ENCODE assay signal across 8 cellular contexts in genomic region chr15:94234300-94234699, GRCh38. TPM values are rescaled to one million over a fixed set of nuclear protein-coding genes. Genes with fewer than 3 reads are reported as not detected.
DNase-seq lines count a peak whose midpoint lies in the region; ATAC-seq and TF ChIP-seq lines count a peak whose summit lies in the region.
"Had no signal": no experiment of that assay in that cellular context is flagged by ENCODE, and none has a peak within 500 bp of the region (broad histone marks: within the 10 kb centered on the region; RNA-seq: fewer than 3 reads in every experiment).

No MANE protein-coding gene starts in this region.

- no peak for TF ChIP-seq CTCF in RWPE1 (conservative IDR thresholded peaks at IDR 0.05; ENCODE audit: low read depth)
- no peak for TF ChIP-seq CTCF in epithelial cell of proximal tubule (conservative IDR thresholded peaks at IDR 0.05; ENCODE audit: low read depth, low read length)
- no peak for TF ChIP-seq CTCF in nephron progenitor cell (IDR thresholded peaks at IDR 0.05)

- peak overlapping the region; percentile 26 for H3K4me3 ChIP-seq in epithelial cell of proximal tubule (ENCODE audit: low read depth, low read length)

- no peak overlapping the region for H3K27ac Mint-ChIP-seq in nephron progenitor cell

- ATAC-seq in GM21825 (IDR thresholded peaks at IDR 0.05; ENCODE audit: unreplicated experiment): peak; percentile 13
- no peak for ATAC-seq in HG02981 (IDR thresholded peaks at IDR 0.05; ENCODE audit: unreplicated experiment)

- DNase-seq in RWPE1 (ENCODE audit: low spot score) (no peak), epithelial cell of proximal tubule (ENCODE audit: low read depth) (no peak), SHP77 (lab: John Stamatoyannopoulos, UW) (no peak), nephron progenitor cell (no peak)
- peak; percentile 10 for DNase-seq in stimulated activated CD4-positive, alpha-beta T cell treated with anti-CD3 and anti-CD28 coated beads, Interleukin-4, amount 100 ng/mL, for 1 hour
- DNase-seq: kidney glomerular epithelial cell had no signal

- H3K36me3 Mint-ChIP-seq in nephron progenitor cell (ENCODE audit: low read depth): no peaks in the 10 kb centered on the region

- CTCF ChIA-PET in RWPE1 (lab: Yijun Ruan, JAX): interaction anchor here (0.8 kb wide), 1 partner anchor 90 kb away, joined by 3 read pairs; no protein-coding TSS in a partner anchor

- peaks cover 14% of the 10 kb centered on the region for H3K4me1 Mint-ChIP-seq in nephron progenitor cell

- H3K27me3 Mint-ChIP-seq in nephron progenitor cell (ENCODE audit: low read depth, poor library complexity): peaks cover 45% of the 10 kb centered on the region

- no peak overlapping the region for H3K4me3 Mint-ChIP-seq in nephron progenitor cell

- H3K9me3 Mint-ChIP-seq in nephron progenitor cell: no peaks in the 10 kb centered on the region

- POLR2A ChIA-PET in RWPE1 (lab: Yijun Ruan, JAX; ENCODE audit: low non-redundant PET): no interaction called here

- peak overlapping the region; percentile 44 for H3K27ac ChIP-seq in RWPE1

RNA-seq across cellular contexts. Expression of gene MCTP2, which starts 2.9 kb away (rescaled TPM):
- 5.0 and 7.5 TPM in 2 replicates for total RNA-seq in epithelial cell of proximal tubule
